8 cellular contexts compared by ENCODE assay signal in the genomic region with DNA sequence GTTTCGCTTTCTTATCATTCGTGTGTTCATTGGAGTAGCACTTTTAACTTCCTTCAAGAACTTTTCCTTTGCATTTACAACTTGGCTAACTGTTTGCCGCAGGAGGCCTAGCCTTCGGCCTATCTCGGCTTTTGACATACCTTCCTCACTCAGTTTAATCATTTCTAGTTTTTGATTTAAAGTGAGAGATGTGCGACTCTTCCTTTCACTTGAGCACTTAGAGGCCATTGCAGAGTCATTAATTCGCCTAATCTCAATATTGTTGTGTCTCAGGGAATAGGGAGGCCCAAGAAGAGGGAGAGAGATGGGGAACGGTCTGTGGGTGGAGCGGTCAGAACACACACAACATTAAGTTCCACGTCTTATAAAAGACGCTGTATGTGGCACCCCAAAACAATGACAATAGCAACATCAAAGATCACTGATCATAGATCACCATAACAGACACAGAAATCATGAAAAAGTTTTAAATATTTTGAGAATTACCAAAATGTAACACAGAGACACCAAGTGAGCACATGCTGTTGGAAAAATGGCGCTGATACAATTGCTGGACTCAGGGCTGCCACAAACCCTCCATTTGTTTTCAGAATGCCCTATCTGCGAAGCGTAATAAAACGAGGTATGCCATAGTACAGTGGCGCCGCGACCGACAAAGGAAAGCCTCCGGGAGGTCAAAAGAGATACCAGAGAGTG. TPM values are rescaled to one million over a fixed set of nuclear protein-coding genes. Genes with fewer than 3 reads are reported as not detected.
DNase-seq lines count a peak whose midpoint lies in the region; ATAC-seq lines count a peak whose summit lies in the region.

No MANE protein-coding gene starts in this region.

- H3K18ac ChIP-seq in neuronal stem cell (ENCODE audit: low read length), result peak overlapping the region; percentile 98

- no peaks in the 10 kb centered on the region; the same call in 1 of the 2 replicates for H3K4me1 ChIP-seq in ES-I3 (ENCODE audit: insufficient read depth, low read length)
- peaks cover 10% of the 10 kb centered on the region for H3K4me1 ChIP-seq in ectodermal cell (ENCODE audit: control insufficient read depth, insufficient read depth, low read length)
- peaks cover 3 to 4% of the 10 kb centered on the region in 2 donors for H3K4me1 ChIP-seq in neuronal stem cell (ENCODE audit: control insufficient read depth in 2 of 2, insufficient read depth in 1 of 2, low read depth in 1 of 2, low read length in 2 of 2)

- DNase-seq in NCI-H774 (lab: John Stamatoyannopoulos, UW) (peak; percentile 35), neuronal stem cell (ENCODE audit: low spot score) (no peak), NCI-H345 (lab: John Stamatoyannopoulos, UW) (no peak), activated gamma-delta T cell treated with Interleukin-2 at 50 U/mL for 16 hours (no peak), OCI-M2 (lab: John Stamatoyannopoulos, UW; ENCODE audit: unreplicated experiment) (no peak)

- peak overlapping the region; percentile 95 for H3K9ac ChIP-seq in ES-I3 (ENCODE audit: low read depth, low read length)
- peak overlapping the region; percentile 97 for H3K9ac ChIP-seq in neuronal stem cell (ENCODE audit: low read depth, low read length, poor library complexity)

- H3K4me2 ChIP-seq in neuronal stem cell (ENCODE audit: insufficient read depth, low read length, poor library complexity, severe bottlenecking), result peak overlapping the region; percentile 57

- WGBS in ectodermal cell, 2 experiments, result 36 to 37% methylated on average over 18 to 19 of the region's 20 CpGs
- no CpG with 5 or more reads among the region's 20 CpGs for WGBS in neuronal stem cell (ENCODE audit: extremely low coverage in 2 of 2, insufficient read length in 2 of 2, insufficient replicate concordance in 1 of 2), 2 donors

- H3K14ac ChIP-seq in neuronal stem cell (ENCODE audit: low read length), result no peak overlapping the region

- H3K4ac ChIP-seq in neuronal stem cell (ENCODE audit: low read length), result no peak overlapping the region

- no peak overlapping the region for H2BK15ac ChIP-seq in neuronal stem cell (ENCODE audit: low read length)

- H4K8ac ChIP-seq in neuronal stem cell (ENCODE audit: low read depth, low read length), result no peak overlapping the region

- H3K27me3 ChIP-seq in ectodermal cell (ENCODE audit: control insufficient read depth, insufficient read depth, low read length, poor library complexity, severe bottlenecking) (no peaks in the 10 kb centered on the region), neuronal stem cell (ENCODE audit: control insufficient read depth in 3 of 3, insufficient read depth in 3 of 3, low read depth in 1 of 3, low read length in 3 of 3) (no peaks in the 10 kb centered on the region)

- peaks cover 7% of the 10 kb centered on the region for H3K36me3 ChIP-seq in ES-I3 (ENCODE audit: insufficient read depth, low read length)
- H3K36me3 ChIP-seq in ectodermal cell (ENCODE audit: control insufficient read depth, insufficient read depth, low read length), result peaks cover 11% of the 10 kb centered on the region
- H3K36me3 ChIP-seq in neuronal stem cell (replicated peaks in 1 of 2; ENCODE audit: control insufficient read depth in 2 of 2, insufficient read depth in 2 of 2, low read length in 2 of 2), result peaks cover 11 to 68% of the 10 kb centered on the region in 2 donors

- peak overlapping the region; percentile 78 for H3K23ac ChIP-seq in neuronal stem cell (ENCODE audit: low read depth, low read length, poor library complexity)

- peak overlapping the region; percentile 92 for H3K27ac ChIP-seq in ectodermal cell (ENCODE audit: insufficient read depth, low read depth, low read length, poor library complexity, severe bottlenecking)
- peak overlapping the region; percentile 88 for H3K27ac ChIP-seq in neuronal stem cell (replicated peaks; ENCODE audit: low read length)

- H2AK5ac ChIP-seq in neuronal stem cell (ENCODE audit: low read depth, low read length), result peak overlapping the region; percentile 86

- H3K4me3 ChIP-seq in ectodermal cell (ENCODE audit: insufficient read depth, low read depth, low read length) (peak overlapping the region; percentile 91), neuronal stem cell (ENCODE audit: low read length in 2 of 2) (peak overlapping the region; percentile 79 to 80)

- no peak for ATAC-seq in HG02981 (IDR thresholded peaks at IDR 0.05; ENCODE audit: unreplicated experiment)

- H3K9me3 ChIP-seq in ES-I3 (ENCODE audit: control insufficient read depth, insufficient read depth, low read length), result no peaks in the 10 kb centered on the region
- no peaks in the 10 kb centered on the region for H3K9me3 ChIP-seq in ectodermal cell (ENCODE audit: control insufficient read depth, low read length)
- peaks cover 0 to 19% of the 10 kb centered on the region in 2 donors for H3K9me3 ChIP-seq in neuronal stem cell (replicated peaks in 1 of 2; ENCODE audit: control insufficient read depth in 2 of 2, insufficient read depth in 1 of 2, low read depth in 1 of 2, low read length in 2 of 2)

- no peak overlapping the region for H4K91ac ChIP-seq in neuronal stem cell (ENCODE audit: low read depth, low read length, poor library complexity)

- peaks cover 9% of the 10 kb centered on the region for H3K79me1 ChIP-seq in neuronal stem cell (ENCODE audit: low read depth, low read length)

- H2AFZ ChIP-seq in neuronal stem cell (ENCODE audit: low read length), result peak overlapping the region; percentile 96

- peak overlapping the region; percentile 96 for H2BK5ac ChIP-seq in neuronal stem cell (ENCODE audit: low read length)

- no peak overlapping the region for H2BK120ac ChIP-seq in neuronal stem cell (ENCODE audit: low read depth, low read length)

- no peak overlapping the region for H2BK12ac ChIP-seq in neuronal stem cell (ENCODE audit: low read length)

RNA-seq across cellular contexts. Expression of a gene that starts 0.6 kb away (rescaled TPM):
- 10.4 TPM for polyA plus RNA-seq in ectodermal cell (2013, experiment 1 of 4)
- polyA plus RNA-seq in ectodermal cell (2013, experiment 2 of 4), result 10.8 TPM
- polyA plus RNA-seq in ectodermal cell (2013, experiment 3 of 4), result 8.6 TPM
- 11.6 TPM for polyA plus RNA-seq in ectodermal cell (2013, experiment 4 of 4)
- 10.3 TPM for polyA plus RNA-seq in neuronal stem cell (2013, experiment 1 of 2)
- 10.3 TPM for polyA plus RNA-seq in neuronal stem cell (2013, experiment 2 of 2)

RNA-seq across cellular contexts. Expression of a gene that starts 0.7 kb away (rescaled TPM):
- 114 TPM for polyA plus RNA-seq in ectodermal cell (2013, experiment 1 of 4)
- 103 TPM for polyA plus RNA-seq in ectodermal cell (2013, experiment 2 of 4)
- 86.2 TPM for polyA plus RNA-seq in ectodermal cell (2013, experiment 3 of 4)
- 106 TPM for polyA plus RNA-seq in ectodermal cell (2013, experiment 4 of 4)
- 57.9 TPM for polyA plus RNA-seq in neuronal stem cell (2013, experiment 1 of 2)
- polyA plus RNA-seq in neuronal stem cell (2013, experiment 2 of 2), result 58.5 TPM

RNA-seq across cellular contexts. Expression of a gene that starts 10.3 kb away (rescaled TPM):
- not detected for polyA plus RNA-seq in ectodermal cell (2013, experiment 1 of 4)
- not detected for polyA plus RNA-seq in ectodermal cell (2013, experiment 2 of 4)
- not detected for polyA plus RNA-seq in ectodermal cell (2013, experiment 3 of 4)
- polyA plus RNA-seq in ectodermal cell (2013, experiment 4 of 4), result not detected
- not detected for polyA plus RNA-seq in neuronal stem cell (2013, experiment 1 of 2)
- not detected for polyA plus RNA-seq in neuronal stem cell (2013, experiment 2 of 2)

RNA-seq across cellular contexts. Expression of a gene that starts 23.8 kb away (rescaled TPM):
- polyA plus RNA-seq in ectodermal cell (2013, experiment 1 of 4), result 0.31 TPM
- polyA plus RNA-seq in ectodermal cell (2013, experiment 2 of 4), result 0.14 TPM
- polyA plus RNA-seq in ectodermal cell (2013, experiment 3 of 4), result 0.16 TPM
- polyA plus RNA-seq in ectodermal cell (2013, experiment 4 of 4), result 0.20 TPM
- polyA plus RNA-seq in neuronal stem cell (2013, experiment 1 of 2), result 0.18 TPM
- polyA plus RNA-seq in neuronal stem cell (2013, experiment 2 of 2), result 0.14 TPM

RNA-seq across cellular contexts. Expression of a gene that starts 29.6 kb away (rescaled TPM):
- polyA plus RNA-seq in ectodermal cell (2013, experiment 1 of 4), result 0.54 TPM
- polyA plus RNA-seq in ectodermal cell (2013, experiment 2 of 4), result 0.76 TPM
- 0.91 TPM for polyA plus RNA-seq in ectodermal cell (2013, experiment 3 of 4)
- polyA plus RNA-seq in ectodermal cell (2013, experiment 4 of 4), result 0.73 TPM
- not detected for polyA plus RNA-seq in neuronal stem cell (2013, experiment 1 of 2)
- not detected for polyA plus RNA-seq in neuronal stem cell (2013, experiment 2 of 2)
